In the genomic region with DNA sequence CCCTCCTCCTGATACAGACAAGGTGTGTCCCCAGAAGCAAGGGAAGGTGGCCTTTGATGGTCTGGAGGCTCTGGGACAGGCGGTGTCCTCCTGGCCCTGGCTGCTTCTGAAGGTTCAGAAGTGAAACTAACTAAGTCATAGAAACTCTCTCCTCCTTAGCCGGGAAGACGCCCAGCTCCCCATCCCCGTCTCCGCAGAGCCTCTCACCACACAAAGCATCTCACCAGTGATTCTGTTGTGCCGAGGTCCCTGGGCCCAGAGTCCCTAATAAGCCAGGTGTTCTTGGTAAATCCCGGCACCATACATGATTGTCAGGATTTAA, we compare ENCODE assay signal across 12 cellular contexts. TPM values are rescaled to one million over a fixed set of nuclear protein-coding genes. Genes with fewer than 3 reads are reported as not detected.
DNase-seq lines count a peak whose midpoint lies in the region; ATAC-seq and TF ChIP-seq lines count a peak whose summit lies in the region.
"Had no signal": no experiment of that assay in that cellular context is flagged by ENCODE, and none has a peak within 500 bp of the region (broad histone marks: within the 10 kb centered on the region; RNA-seq: fewer than 3 reads in every experiment).

No MANE protein-coding gene starts in this region.

- H3K4me3 ChIP-seq in DND-41 (ENCODE audit: low read depth in 1 of 2, low read length in 2 of 2): no peak overlapping the region
- H3K4me3 ChIP-seq in Loucy (ENCODE audit: low read length, poor library complexity, severe bottlenecking): peak overlapping the region; percentile 70
- H3K4me3 ChIP-seq in osteoblast (ENCODE audit: insufficient read depth, low read length): no peak overlapping the region
- H3K4me3 ChIP-seq: SJSA1 had no signal

- TF ChIP-seq CTCF in DND-41 (IDR thresholded peaks at IDR 0.05; ENCODE audit: borderline replicate concordance, extremely low read depth, low read length, poor library complexity, severe bottlenecking) (no peak), Loucy (conservative IDR thresholded peaks at IDR 0.05; ENCODE audit: low read length) (no peak), osteoblast (IDR thresholded peaks at IDR 0.05; ENCODE audit: extremely low read depth, low read depth, low read length) (no peak)

- H2AFZ ChIP-seq in DND-41 (ENCODE audit: low read depth, low read length): no peak overlapping the region
- no peak overlapping the region for H2AFZ ChIP-seq in Loucy (ENCODE audit: low read length)
- peak overlapping the region; percentile 59 for H2AFZ ChIP-seq in osteoblast (ENCODE audit: low read length)

- no peaks in the 10 kb centered on the region for H3K9me2 ChIP-seq in Loucy (replicated peaks; ENCODE audit: low read depth, low read length)

- no peaks in the 10 kb centered on the region for H3K27me3 ChIP-seq in DND-41 (ENCODE audit: insufficient read depth, low read length, poor library complexity)
- H3K27me3 ChIP-seq in Loucy (ENCODE audit: insufficient read depth, low read length, poor library complexity, severe bottlenecking): no peaks in the 10 kb centered on the region
- H3K27me3 ChIP-seq in osteoblast (ENCODE audit: insufficient read depth, low read length): no peaks in the 10 kb centered on the region
- H3K27me3 ChIP-seq: SJSA1 had no signal

- no peaks in the 10 kb centered on the region for H3K9me3 ChIP-seq in DND-41 (ENCODE audit: insufficient read depth, low read length, severe bottlenecking)
- no peaks in the 10 kb centered on the region for H3K9me3 ChIP-seq in Loucy (ENCODE audit: insufficient read depth, low read depth, low read length)
- H3K9me3 ChIP-seq in osteoblast (ENCODE audit: low read depth, low read length): no peaks in the 10 kb centered on the region
- H3K9me3 ChIP-seq: SJSA1 had no signal

- H3K9me3 Mint-ChIP-seq in central memory CD8-positive, alpha-beta T cell: no peaks in the 10 kb centered on the region

- H4K20me1 ChIP-seq in DND-41 (ENCODE audit: insufficient read depth, low read length) (no peaks in the 10 kb centered on the region), Loucy (ENCODE audit: insufficient read depth, low read length, poor library complexity, severe bottlenecking) (no peaks in the 10 kb centered on the region), osteoblast (ENCODE audit: insufficient read depth, low read length) (no peaks in the 10 kb centered on the region)

- H3K4me1 Mint-ChIP-seq in central memory CD8-positive, alpha-beta T cell: peaks cover 71% of the 10 kb centered on the region

- DNase-seq in DND-41 (peak; percentile 27), osteoblast (ENCODE audit: insufficient read length, low spot score, missing footprints) (no peak), islet precursor cell (no peak), NK-92 (lab: John Stamatoyannopoulos, UW; ENCODE audit: unreplicated experiment) (no peak), NCI-H2196 (lab: John Stamatoyannopoulos, UW; ENCODE audit: unreplicated experiment) (no peak)
- no peak for DNase-seq in central memory CD8-positive, alpha-beta T cell (ENCODE audit: low spot score in 2 of 2)
- DNase-seq: activated CD4-positive, CD25-positive, alpha-beta regulatory T cell; DMS53; NCI-H2227 treated with DMSO at 0.1 percent for 48 hours; occipital lobe had no signal

- peaks cover 28% of the 10 kb centered on the region for H3K4me1 ChIP-seq in DND-41 (ENCODE audit: insufficient read depth, low read length)
- peaks cover 56% of the 10 kb centered on the region for H3K4me1 ChIP-seq in Loucy (ENCODE audit: insufficient read depth, low read length, poor library complexity, severe bottlenecking)
- H3K4me1 ChIP-seq in osteoblast (ENCODE audit: insufficient read depth, low read length): peaks cover 15% of the 10 kb centered on the region

- ATAC-seq in DND-41 (ENCODE audit: insufficient read depth, low read depth): no peak; the same call in 1 of the 3 replicates
- peak; percentile 45 for ATAC-seq in central memory CD8-positive, alpha-beta T cell (replicated peaks; ENCODE audit: extremely low read depth, poor library complexity, severe bottlenecking)

- H3K36me3 Mint-ChIP-seq in central memory CD8-positive, alpha-beta T cell (ENCODE audit: insufficient read depth): peaks cover 3% of the 10 kb centered on the region

- peak overlapping the region; percentile 74 for H3K4me3 Mint-ChIP-seq in central memory CD8-positive, alpha-beta T cell

- no peaks in the 10 kb centered on the region for H3K79me2 ChIP-seq in DND-41 (ENCODE audit: insufficient read depth, low read length)
- H3K79me2 ChIP-seq in Loucy (ENCODE audit: insufficient read depth, low read length): no peaks in the 10 kb centered on the region
- H3K79me2 ChIP-seq in osteoblast (ENCODE audit: insufficient read depth, low read length): no peaks in the 10 kb centered on the region

- H3K27ac ChIP-seq in DND-41 (ENCODE audit: low read length) (no peak overlapping the region), osteoblast (ENCODE audit: low read depth, low read length) (no peak overlapping the region)
- H3K27ac ChIP-seq: SJSA1 had no signal

- H3K4me2 ChIP-seq in DND-41 (ENCODE audit: insufficient read depth, low read length): no peak overlapping the region
- H3K4me2 ChIP-seq in Loucy (ENCODE audit: low read depth, low read length, poor library complexity, severe bottlenecking): peak overlapping the region; percentile 87
- peak overlapping the region; percentile 30 for H3K4me2 ChIP-seq in osteoblast (ENCODE audit: insufficient read depth, low read length)

- peak overlapping the region; percentile 96 for H3K27ac Mint-ChIP-seq in central memory CD8-positive, alpha-beta T cell (ENCODE audit: low read depth)

- no peaks in the 10 kb centered on the region for H3K36me3 ChIP-seq in DND-41 (ENCODE audit: insufficient read depth, low read length)
- no peaks in the 10 kb centered on the region for H3K36me3 ChIP-seq in Loucy (ENCODE audit: insufficient read depth, low read length)
- H3K36me3 ChIP-seq in osteoblast (ENCODE audit: insufficient read depth, low read length): no peaks in the 10 kb centered on the region
- H3K36me3 ChIP-seq: SJSA1 had no signal

- H3K27me3 Mint-ChIP-seq in central memory CD8-positive, alpha-beta T cell: no peaks in the 10 kb centered on the region

- H3F3A ChIP-seq in Loucy (ENCODE audit: low read depth): no peaks in the 10 kb centered on the region

- H3K9ac ChIP-seq in DND-41 (ENCODE audit: low read depth, low read length) (no peak overlapping the region), Loucy (ENCODE audit: low read depth, low read length, poor library complexity, severe bottlenecking) (peak overlapping the region; percentile 77)

RNA-seq across cellular contexts. Expression of gene HKDC1, which starts 9.4 kb away (rescaled TPM):
- 0.29 and 2.9 TPM in 2 replicates for total RNA-seq in osteoblast

RNA-seq across cellular contexts. Expression of gene HK1, which starts 48.8 kb away (rescaled TPM):
- total RNA-seq in osteoblast: 99.6 and 111 TPM in 2 replicates

RNA-seq across cellular contexts. Expression of gene SUPV3L1, which starts 49.5 kb away (rescaled TPM):
- 34.5 and 34.7 TPM in 2 replicates for total RNA-seq in osteoblast
